Comparison of ENCODE assay signal across 20 cellular contexts in the genomic region with DNA sequence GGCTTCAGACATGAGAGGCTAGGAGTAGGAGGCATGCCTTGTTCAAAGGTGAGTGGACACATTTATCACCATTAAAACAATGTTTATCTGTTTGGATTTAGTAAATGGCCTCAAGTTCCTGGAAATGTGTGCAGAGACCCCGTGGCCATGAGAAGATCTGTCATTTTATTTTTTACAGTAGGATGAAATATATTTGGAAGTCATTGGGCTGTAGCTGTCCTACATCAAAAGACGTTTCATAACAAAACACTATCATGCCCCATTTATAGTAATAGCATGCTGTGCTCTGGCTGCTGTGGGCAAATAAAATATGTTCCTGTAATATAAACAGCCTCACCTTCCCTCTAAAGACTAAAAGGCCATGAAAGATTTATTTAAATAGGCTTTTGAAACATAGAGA.
DNase-seq lines count a peak whose midpoint lies in the region; ATAC-seq and TF ChIP-seq lines count a peak whose summit lies in the region.
"Had no signal": no experiment of that assay in that cellular context is flagged by ENCODE, and none has a peak within 500 bp of the region (broad histone marks: within the 10 kb centered on the region; RNA-seq: fewer than 3 reads in every experiment).

No MANE protein-coding gene starts in this region.

- H3K9me3 ChIP-seq in esophagus muscularis mucosa (peaks cover 0 to 7% (median 0%) of the 10 kb centered on the region in 4 donors), neuronal stem cell (replicated peaks in 1 of 2; ENCODE audit: control insufficient read depth in 2 of 2, insufficient read depth in 1 of 2, low read depth in 1 of 2, low read length in 2 of 2) (peaks cover 7 to 22% of the 10 kb centered on the region in 2 donors)

- no peak overlapping the region for H3K23ac ChIP-seq in neuronal stem cell (ENCODE audit: low read depth, low read length, poor library complexity)

- no peak overlapping the region for H4K8ac ChIP-seq in neuronal stem cell (ENCODE audit: low read depth, low read length)

- H3K79me1 ChIP-seq in neuronal stem cell (ENCODE audit: low read depth, low read length): no peaks in the 10 kb centered on the region

- 48% methylated on average over 2 of the region's 2 CpGs for WGBS in esophagus muscularis mucosa
- no CpG with 5 or more reads among the region's 2 CpGs for WGBS in neuronal stem cell (ENCODE audit: extremely low coverage in 2 of 2, insufficient read length in 2 of 2, insufficient replicate concordance in 1 of 2), 2 donors

- H4K91ac ChIP-seq in neuronal stem cell (ENCODE audit: low read depth, low read length, poor library complexity): no peak overlapping the region

- no peak overlapping the region for H2BK5ac ChIP-seq in neuronal stem cell (ENCODE audit: low read length)

- no peaks in the 10 kb centered on the region for H3K36me3 ChIP-seq in esophagus muscularis mucosa
- no peaks in the 10 kb centered on the region for H3K36me3 ChIP-seq in rectal smooth muscle tissue (ENCODE audit: control insufficient read depth, insufficient read depth, low read length)
- H3K36me3 ChIP-seq in neuronal stem cell (replicated peaks in 1 of 2; ENCODE audit: control insufficient read depth in 2 of 2, insufficient read depth in 2 of 2, low read length in 2 of 2): no peaks in the 10 kb centered on the region
- H3K36me3 ChIP-seq: BLaER1 had no signal

- H3K27me3 ChIP-seq in esophagus muscularis mucosa (no peaks in the 10 kb centered on the region), rectal smooth muscle tissue (ENCODE audit: control insufficient read depth, insufficient read depth, low read length) (no peaks in the 10 kb centered on the region), neuronal stem cell (ENCODE audit: control insufficient read depth in 3 of 3, insufficient read depth in 3 of 3, low read depth in 1 of 3, low read length in 3 of 3) (peaks cover 0 to under 1% (median 0%) of the 10 kb centered on the region in 3 experiments)
- H3K27me3 ChIP-seq: BLaER1 had no signal

- ATAC-seq in HG03354 (IDR thresholded peaks at IDR 0.05; ENCODE audit: poor library complexity, severe bottlenecking, unreplicated experiment): no peak

- H2BK12ac ChIP-seq in neuronal stem cell (ENCODE audit: low read length): no peak overlapping the region

- no peak overlapping the region for H3K4ac ChIP-seq in neuronal stem cell (ENCODE audit: low read length)

- no peak overlapping the region for H3K18ac ChIP-seq in neuronal stem cell (ENCODE audit: low read length)

- peak in 2 of 3 experiments; percentile 21 to 66 for DNase-seq in NCI-H1417 (lab: John Stamatoyannopoulos, UW)
- DNase-seq in NCI-H1417 treated with DMSO at 0.1 percent for 48 hours (lab: John Stamatoyannopoulos, UW): no peak
- DNase-seq in LNCaP clone FGC (ENCODE audit: low read depth): peak; percentile 30
- DNase-seq in esophagus muscularis mucosa (ENCODE audit: extremely low spot score): no peak
- DNase-seq in NCI-H146 treated with DMSO at 0.1 percent for 48 hours (lab: John Stamatoyannopoulos, UW; ENCODE audit: unreplicated experiment): no peak
- no peak for DNase-seq in neuronal stem cell (ENCODE audit: low spot score)
- DNase-seq: ACHN; Caco-2; CD4-positive, alpha-beta T cell; DMS 273 treated with DMSO at 0.1 percent for 48 hours; GOT3; HCEC 1CT; Karpas-422; NCI-H2029; NCI-H226; NCI-H524 treated with DMSO at 0.1 percent for 48 hours had no signal

- no peak overlapping the region for H2BK120ac ChIP-seq in neuronal stem cell (ENCODE audit: low read depth, low read length)

- H3K4me1 ChIP-seq in esophagus muscularis mucosa (peaks cover 0 to 21% (median 13%) of the 10 kb centered on the region in 4 donors), rectal smooth muscle tissue (ENCODE audit: control insufficient read depth, insufficient read depth, low read length) (peaks cover 18% of the 10 kb centered on the region), neuronal stem cell (ENCODE audit: control insufficient read depth in 2 of 2, insufficient read depth in 1 of 2, low read depth in 1 of 2, low read length in 2 of 2) (no peaks in the 10 kb centered on the region)
- H3K4me1 ChIP-seq: Caco-2 had no signal

- H2BK15ac ChIP-seq in neuronal stem cell (ENCODE audit: low read length): no peak overlapping the region

- no peak overlapping the region for H3K14ac ChIP-seq in neuronal stem cell (ENCODE audit: low read length)

- no peak overlapping the region for H2AFZ ChIP-seq in neuronal stem cell (ENCODE audit: low read length)

- peak overlapping the region in 3 of 4 donors; percentile 41 to 60 (median 59) for H3K27ac ChIP-seq in esophagus muscularis mucosa (replicated peaks in 1 of 4)
- H3K27ac ChIP-seq in rectal smooth muscle tissue (ENCODE audit: low read depth, low read length): peak overlapping the region; percentile 83
- no peak overlapping the region for H3K27ac ChIP-seq in neuronal stem cell (replicated peaks; ENCODE audit: low read length)
- H3K27ac ChIP-seq: 22Rv1, BLaER1 had no signal

- intact Hi-C loops in esophagus muscularis mucosa (cut with DNase I): no loop called here

- TF ChIP-seq CTCF in LNCaP clone FGC (IDR thresholded peaks at IDR 0.05; ENCODE audit: control insufficient read depth, extremely low read depth, insufficient read depth): no peak
- TF ChIP-seq CTCF in esophagus muscularis mucosa (IDR thresholded peaks at IDR 0.05): no peak

- H3K4me2 ChIP-seq in neuronal stem cell (ENCODE audit: insufficient read depth, low read length, poor library complexity, severe bottlenecking): no peak overlapping the region
- H3K4me2 ChIP-seq: BLaER1 had no signal

- no peak for TF ChIP-seq POLR2A in esophagus muscularis mucosa (IDR thresholded peaks at IDR 0.05; ENCODE audit: low read depth)

- H2AK5ac ChIP-seq in neuronal stem cell (ENCODE audit: low read depth, low read length): no peak overlapping the region

- H3K4me3 ChIP-seq in LNCaP clone FGC (ENCODE audit: low read depth, low read length) (no peak overlapping the region), esophagus muscularis mucosa (no peak overlapping the region), rectal smooth muscle tissue (ENCODE audit: low read length) (no peak overlapping the region), neuronal stem cell (ENCODE audit: low read length in 2 of 2) (no peak overlapping the region)
- H3K4me3 ChIP-seq: BLaER1 had no signal

- TF ChIP-seq EP300 in esophagus muscularis mucosa (IDR thresholded peaks at IDR 0.05): peak; percentile 17

- no peak overlapping the region for H3K9ac ChIP-seq in rectal smooth muscle tissue (ENCODE audit: low read length)
- H3K9ac ChIP-seq in neuronal stem cell (ENCODE audit: low read depth, low read length, poor library complexity): no peak overlapping the region
- H3K9ac ChIP-seq: BLaER1 had no signal

Comparison
In these comparisons a context has a peak if more than half of its experiments do, and no peak if none do; other contexts are left out.
1. DNase-seq: peak in NCI-H1417 (2 of 3) and LNCaP clone FGC (single experiment); none in NCI-H1417 treated with DMSO at 0.1 percent for 48 hours (single experiment), esophagus muscularis mucosa (single experiment), NCI-H146 treated with DMSO at 0.1 percent for 48 hours (single experiment) and neuronal stem cell (single experiment).